9 cellular contexts compared by ENCODE assay signal in the genomic region with DNA sequence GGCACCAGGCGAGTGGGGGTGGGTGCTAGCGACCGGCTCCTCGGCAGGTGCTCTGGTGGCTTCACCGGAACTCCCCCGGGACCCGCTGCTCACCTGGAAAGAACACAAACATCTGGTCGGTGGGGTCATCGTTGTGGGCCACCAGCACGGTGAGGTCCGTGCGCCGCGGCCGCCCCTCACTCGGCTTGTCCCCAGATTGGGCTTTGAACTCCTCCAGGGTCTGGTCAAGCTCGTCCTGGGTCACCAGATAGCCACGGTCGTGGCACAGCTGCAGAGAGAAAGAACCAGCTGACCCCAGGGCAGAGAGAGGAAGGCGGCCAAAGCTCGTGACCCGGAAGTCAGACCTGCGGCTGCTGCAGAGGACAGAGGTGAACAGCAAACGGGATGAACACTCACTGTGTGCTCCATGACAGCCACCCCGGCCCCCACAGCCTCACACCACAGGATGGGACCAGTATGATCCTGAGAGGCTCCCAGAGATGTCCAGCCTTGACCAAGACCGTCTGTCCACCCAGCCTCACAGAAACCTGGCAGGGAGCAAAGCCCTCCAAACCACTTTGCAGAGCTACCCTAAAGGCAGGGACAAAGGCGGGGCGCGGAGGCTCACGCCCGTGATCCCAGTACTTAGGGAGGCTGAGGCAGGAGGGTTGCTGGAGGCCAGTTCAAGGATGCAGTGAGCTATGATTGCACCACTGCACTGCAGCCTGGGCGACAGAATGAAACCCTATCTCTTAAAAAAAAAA. TPM values are rescaled to one million over a fixed set of nuclear protein-coding genes. Genes with fewer than 3 reads are reported as not detected.
DNase-seq lines count a peak whose midpoint lies in the region; ATAC-seq and TF ChIP-seq lines count a peak whose summit lies in the region.
"Had no signal": no experiment of that assay in that cellular context is flagged by ENCODE, and none has a peak within 500 bp of the region (broad histone marks: within the 10 kb centered on the region; RNA-seq: fewer than 3 reads in every experiment).

No MANE protein-coding gene starts in this region.

- intact Hi-C loops in dorsolateral prefrontal cortex (cut with DNase I), result loop anchor here in 1 of 2 donors (10.0 kb wide), 1 partner anchor 409 kb away; no protein-coding TSS in a partner anchor
- intact Hi-C loops in naive thymus-derived CD4-positive, alpha-beta T cell (cut with micrococcal nuclease), result loop anchor here in 1 of 2 donors (2.0 kb wide), 5 partner anchors 17 to 413 kb away; partner anchors contain the start of genes ABCA7 and PTBP1

- peaks cover 0 to 7% (median 0%) of the 10 kb centered on the region in 5 donors for H3K36me3 Mint-ChIP-seq in naive thymus-derived CD4-positive, alpha-beta T cell

- no peak for TF ChIP-seq CTCF in AG10803 (conservative IDR thresholded peaks at IDR 0.05; ENCODE audit: low read length)
- TF ChIP-seq CTCF in Loucy (conservative IDR thresholded peaks at IDR 0.05; ENCODE audit: low read length), result no peak
- no peak for TF ChIP-seq CTCF in dorsolateral prefrontal cortex (IDR thresholded peaks at IDR 0.05 in 54 of 56, conservative IDR thresholded peaks at IDR 0.05 in 2 of 56; ENCODE audit: low read depth in 1 of 56, partially characterized antibody in 56 of 56)

- peaks cover 0 to 4% (median 0%) of the 10 kb centered on the region in 11 donors for H3K9me3 Mint-ChIP-seq in naive thymus-derived CD4-positive, alpha-beta T cell

- CTCF ChIA-PET in naive thymus-derived CD4-positive, alpha-beta T cell (lab: Charles Lee), result interaction anchor here (0.6 kb wide), 2 partner anchors 31 to 83 kb away, joined by 3 to 4 read pairs; no protein-coding TSS in a partner anchor

- H3K4me2 ChIP-seq in Loucy (ENCODE audit: low read depth, low read length, poor library complexity, severe bottlenecking), result peak overlapping the region; percentile 100

- no peak for ATAC-seq in naive thymus-derived CD4-positive, alpha-beta T cell
- no peak for ATAC-seq in GM18870 (IDR thresholded peaks at IDR 0.05; ENCODE audit: unreplicated experiment)

- H3K27ac ChIP-seq in dorsolateral prefrontal cortex, result peak overlapping the region in 3 of 59 donors; percentile 81 to 92 (median 88)
- H3K27ac ChIP-seq in naive thymus-derived CD4-positive, alpha-beta T cell (ENCODE audit: low read depth, low read length), result peak overlapping the region; percentile 71

- POLR2A ChIA-PET in naive thymus-derived CD4-positive, alpha-beta T cell (lab: Charles Lee), result interaction anchor here (0.6 to 38.6 kb wide), 8 partner anchors 9 to 71 kb away, joined by 3 to 2022 read pairs (median 3); partner anchors contain the start of genes ARHGAP45 and GPX4

- H3K4me1 Mint-ChIP-seq in naive thymus-derived CD4-positive, alpha-beta T cell, result peaks cover 5 to 54% (median 37%) of the 10 kb centered on the region in 7 donors

- H3K4me1 ChIP-seq in Loucy (ENCODE audit: insufficient read depth, low read length, poor library complexity, severe bottlenecking), result peaks cover 22% of the 10 kb centered on the region
- peaks cover 23 to 24% of the 10 kb centered on the region in 2 donors for H3K4me1 ChIP-seq in naive thymus-derived CD4-positive, alpha-beta T cell (ENCODE audit: control insufficient read depth in 2 of 2, insufficient read depth in 2 of 2, low read length in 2 of 2)

- H3K4me3 Mint-ChIP-seq in naive thymus-derived CD4-positive, alpha-beta T cell, result peak overlapping the region; percentile 80 to 97 (median 92)

- DNase-seq in AG10803 (ENCODE audit: low read depth), result no peak
- no peak for DNase-seq in dorsolateral prefrontal cortex
- no peak for DNase-seq in naive thymus-derived CD4-positive, alpha-beta T cell
- DNase-seq in DMS79 (lab: John Stamatoyannopoulos, UW), result no peak
- no peak for DNase-seq in T-helper 9 cell
- no peak for DNase-seq in SHP77 (lab: John Stamatoyannopoulos, UW)
- DNase-seq: NCI-H510A treated with DMSO at 0.1 percent for 48 hours had no signal

- peaks cover 22% of the 10 kb centered on the region for H4K20me1 ChIP-seq in Loucy (ENCODE audit: insufficient read depth, low read length, poor library complexity, severe bottlenecking)

- peak overlapping the region; percentile 32 to 97 (median 84) for H3K27ac Mint-ChIP-seq in naive thymus-derived CD4-positive, alpha-beta T cell

- H3K4me3 ChIP-seq in AG10803 (ENCODE audit: low read length), result peak overlapping the region; percentile 94
- H3K4me3 ChIP-seq in Loucy (ENCODE audit: low read length, poor library complexity, severe bottlenecking), result peak overlapping the region; percentile 99
- peak overlapping the region; percentile 64 to 100 (median 91) for H3K4me3 ChIP-seq in dorsolateral prefrontal cortex
- H3K4me3 ChIP-seq in naive thymus-derived CD4-positive, alpha-beta T cell (ENCODE audit: low read length), result peak overlapping the region; percentile 68

- H3K27me3 Mint-ChIP-seq in naive thymus-derived CD4-positive, alpha-beta T cell, result no peaks in the 10 kb centered on the region

- peaks cover 23% of the 10 kb centered on the region; the same call in 1 of the 2 replicates for H3K36me3 ChIP-seq in Loucy (ENCODE audit: insufficient read depth, low read length)
- peaks cover 0 to 43% (median 0%) of the 10 kb centered on the region in 3 experiments for H3K36me3 ChIP-seq in naive thymus-derived CD4-positive, alpha-beta T cell (ENCODE audit: control insufficient read depth in 2 of 3, insufficient read depth in 3 of 3, low read length in 3 of 3)

- H3K9me3 ChIP-seq in Loucy (ENCODE audit: insufficient read depth, low read depth, low read length), result no peaks in the 10 kb centered on the region
- no peaks in the 10 kb centered on the region for H3K9me3 ChIP-seq in naive thymus-derived CD4-positive, alpha-beta T cell (ENCODE audit: control insufficient read depth in 2 of 3, low read length in 3 of 3)

- H3K9me2 ChIP-seq in Loucy (replicated peaks; ENCODE audit: low read depth, low read length), result no peaks in the 10 kb centered on the region

- H3F3A ChIP-seq in Loucy (ENCODE audit: low read depth), result no peaks in the 10 kb centered on the region

- no peaks in the 10 kb centered on the region for H3K27me3 ChIP-seq in Loucy (ENCODE audit: insufficient read depth, low read length, poor library complexity, severe bottlenecking)
- no peaks in the 10 kb centered on the region for H3K27me3 ChIP-seq in dorsolateral prefrontal cortex
- H3K27me3 ChIP-seq in naive thymus-derived CD4-positive, alpha-beta T cell (ENCODE audit: control insufficient read depth in 2 of 2, insufficient read depth in 2 of 2, low read length in 2 of 2), result no peaks in the 10 kb centered on the region

- peaks cover 38% of the 10 kb centered on the region for H3K79me2 ChIP-seq in Loucy (ENCODE audit: insufficient read depth, low read length)

- H3K9ac ChIP-seq in Loucy (ENCODE audit: low read depth, low read length, poor library complexity, severe bottlenecking), result peak overlapping the region; percentile 91

- H2AFZ ChIP-seq in Loucy (ENCODE audit: low read length), result no peak overlapping the region

RNA-seq across cellular contexts. Expression of gene POLR2E, which starts 1.2 kb away (rescaled TPM):
- 100 to 1,000 TPM; 114 to 230 (median 158) TPM for total RNA-seq in dorsolateral prefrontal cortex
- 100 to 1,000 TPM in 1 of 5 experiments, 10 to 100 TPM in 4; 75.3 to 157 (median 82.1) TPM for total RNA-seq in naive thymus-derived CD4-positive, alpha-beta T cell
- 100 to 1,000 TPM; 136 to 179 TPM for polyA plus RNA-seq in naive thymus-derived CD4-positive, alpha-beta T cell

RNA-seq across cellular contexts. Expression of gene GPX4, which starts 9.8 kb away (rescaled TPM):
- 100 to 1,000 TPM; 189 to 425 (median 310) TPM for total RNA-seq in dorsolateral prefrontal cortex
- 100 to 1,000 TPM; 122 to 235 (median 194) TPM for total RNA-seq in naive thymus-derived CD4-positive, alpha-beta T cell
- polyA plus RNA-seq in naive thymus-derived CD4-positive, alpha-beta T cell, result 100 to 1,000 TPM; 417 to 522 TPM

RNA-seq across cellular contexts. Expression of gene ARHGAP45, which starts 27.0 kb away (rescaled TPM):
- total RNA-seq in dorsolateral prefrontal cortex, result 10 to 100 TPM in 55 of 120 experiments, 1 to 10 TPM in 65; 2.8 to 23.4 (median 9.5) TPM
- 1,000 to 10,000 TPM in 1 of 5 experiments, 100 to 1,000 TPM in 4; 467 to 1,030 (median 779) TPM for total RNA-seq in naive thymus-derived CD4-positive, alpha-beta T cell
- polyA plus RNA-seq in naive thymus-derived CD4-positive, alpha-beta T cell, result 100 to 1,000 TPM; 305 to 880 TPM

RNA-seq across cellular contexts. Expression of gene ABCA7, which starts 54.1 kb away (rescaled TPM):
- 10 to 100 TPM; 12.5 to 56.5 (median 28.1) TPM for total RNA-seq in dorsolateral prefrontal cortex
- total RNA-seq in naive thymus-derived CD4-positive, alpha-beta T cell, result 100 to 1,000 TPM in 4 of 5 experiments, 10 to 100 TPM in 1; 57.8 to 323 (median 155) TPM
- polyA plus RNA-seq in naive thymus-derived CD4-positive, alpha-beta T cell, result 10 to 100 TPM in 1 of 2 donors, 1 to 10 TPM in 1; 6.6 to 25.5 TPM

Comparison
In these comparisons a context has a peak if more than half of its experiments do, and no peak if none do; other contexts are left out.
1. RNA of gene ARHGAP45, which starts 27.0 kb away (total RNA-seq): 467 to 1,030 TPM in naive thymus-derived CD4-positive, alpha-beta T cell; 2.8 to 23.4 TPM in dorsolateral prefrontal cortex; every median in the first group is over 10 times any median in the second.
2. Peak in every context shown above with its lines, with median percentiles within 50 percentile points of each other: H3K4me3 ChIP-seq.